In genomic region chr11:114124601-114125144, GRCh38 we compare ENCODE assay signal across 18 cellular contexts.
"Had no signal": no experiment of that assay in that cellular context is flagged by ENCODE, and none has a peak within 500 bp of the region (broad histone marks: within the 10 kb centered on the region; RNA-seq: fewer than 3 reads in every experiment).

No MANE protein-coding gene starts in this region.

- H3K4me3 Mint-ChIP-seq: activated CD4-positive, alpha-beta memory T cell treated with anti-CD3 and anti-CD28 coated beads for 36 hours; activated naive CD8-positive, alpha-beta T cell treated with anti-CD3 and anti-CD28 coated beads, Interleukin-2, amount 10 ng/mL, durations not matched to agents 7 days and 5 days; activated T-helper 1 cell treated with anti-CD3 and anti-CD28 coated beads, Interleukin-12 subunit alpha, Interleukin-12 subunit beta, Interleukin-2, Interleukin-4 antibody, amounts not matched to agents 30 ng/mL and 10 ng/mL and 1 ng/mL, durations not matched to agents 14 hours and 24 hours and 36 hours; neural progenitor cell; type B pancreatic cell had no signal

- H3K27me3 Mint-ChIP-seq: activated CD4-positive, alpha-beta memory T cell treated with anti-CD3 and anti-CD28 coated beads for 36 hours had no signal

- H3K4me1 ChIP-seq: foreskin keratinocyte had no signal

- ATAC-seq: foreskin keratinocyte; left colon; stimulated activated naive CD8-positive, alpha-beta T cell treated with anti-CD3 and anti-CD28 coated beads, Interleukin-15, Interleukin-2, amounts not matched to agents 100 U/mL and 50 U/mL, for 24 hours had no signal

- H3K27me3 ChIP-seq: colonic mucosa, neural progenitor cell, right lobe of liver had no signal

- H3K9me3 ChIP-seq: colonic mucosa, right lobe of liver had no signal

- H3K36me3 Mint-ChIP-seq: activated CD4-positive, alpha-beta memory T cell treated with anti-CD3 and anti-CD28 coated beads for 36 hours; activated naive CD8-positive, alpha-beta T cell treated with anti-CD3 and anti-CD28 coated beads, Interleukin-2, amount 10 ng/mL, durations not matched to agents 7 days and 5 days; type B pancreatic cell had no signal

- H3K36me3 ChIP-seq: brain microvascular endothelial cell, colonic mucosa, neural progenitor cell had no signal

- H3K27ac ChIP-seq: brain microvascular endothelial cell, colonic mucosa, foreskin keratinocyte, neural progenitor cell had no signal

- H3K9me3 Mint-ChIP-seq: activated CD4-positive, alpha-beta memory T cell treated with anti-CD3 and anti-CD28 coated beads for 36 hours; activated naive CD8-positive, alpha-beta T cell treated with anti-CD3 and anti-CD28 coated beads, Interleukin-2, amount 10 ng/mL, durations not matched to agents 7 days and 5 days; activated T-helper 1 cell treated with anti-CD3 and anti-CD28 coated beads, Interleukin-12 subunit alpha, Interleukin-12 subunit beta, Interleukin-2, Interleukin-4 antibody, amounts not matched to agents 30 ng/mL and 10 ng/mL and 1 ng/mL, durations not matched to agents 14 hours and 24 hours and 36 hours; type B pancreatic cell had no signal

- H3K27ac Mint-ChIP-seq: activated CD4-positive, alpha-beta memory T cell treated with anti-CD3 and anti-CD28 coated beads for 36 hours; activated naive CD8-positive, alpha-beta T cell treated with anti-CD3 and anti-CD28 coated beads, Interleukin-2, amount 10 ng/mL, durations not matched to agents 7 days and 5 days; activated T-helper 1 cell treated with anti-CD3 and anti-CD28 coated beads, Interleukin-12 subunit alpha, Interleukin-12 subunit beta, Interleukin-2, Interleukin-4 antibody, amounts not matched to agents 30 ng/mL and 10 ng/mL and 1 ng/mL, durations not matched to agents 14 hours and 24 hours and 36 hours; neural progenitor cell; type B pancreatic cell had no signal

- H3K4me3 ChIP-seq: colonic mucosa, lung, neural progenitor cell, right lobe of liver had no signal

- DNase-seq: activated CD4-positive, alpha-beta memory T cell treated with anti-CD3 and anti-CD28 coated beads for 36 hours; activated naive CD4-positive, alpha-beta T cell; activated naive CD8-positive, alpha-beta T cell treated with anti-CD3 and anti-CD28 coated beads, Interleukin-2, amount 10 ng/mL, durations not matched to agents 7 days and 5 days; activated T-cell treated with anti-CD3 and anti-CD28 coated beads for 4 hours; brain microvascular endothelial cell; central memory CD4-positive, alpha-beta T cell; colonic mucosa; foreskin keratinocyte; glutamatergic neuron; hippocampal formation; islet precursor cell; left colon; stimulated activated naive CD8-positive, alpha-beta T cell treated with anti-CD3 and anti-CD28 coated beads, Interleukin-15, Interleukin-2, amounts not matched to agents 100 U/mL and 50 U/mL, for 24 hours had no signal
